Comparison of ENCODE assay signal across 8 cellular contexts in genomic region chr19:40716031-40716654, GRCh38. TPM values are rescaled to one million over a fixed set of nuclear protein-coding genes. Genes with fewer than 3 reads are reported as not detected.
A peak's percentile ranks its signal among the peaks of the same experiment; 100 is the strongest.
DNase-seq lines count a peak whose midpoint lies in the region; ATAC-seq, FAIRE-seq and TF ChIP-seq lines count a peak whose summit lies in the region.

No MANE protein-coding gene starts in this region.

- peak; percentile 47 for FAIRE-seq in GM12891 (lab: Jason Lieb, UNC)

- H3K9me3 ChIP-seq in NT2/D1 (ENCODE audit: insufficient read depth, low read length) (no peaks in the 10 kb centered on the region), heart right ventricle (no peaks in the 10 kb centered on the region), skeletal muscle tissue (ENCODE audit: control insufficient read depth in 3 of 3, low read length in 3 of 3) (no peaks in the 10 kb centered on the region)

- H3K36me3 ChIP-seq in NT2/D1 (ENCODE audit: insufficient read depth, insufficient read length, low read length) = peaks cover 9% of the 10 kb centered on the region
- peaks cover 0 to 24% (median 0%) of the 10 kb centered on the region in 9 donors for H3K36me3 ChIP-seq in heart right ventricle
- H3K36me3 ChIP-seq in skeletal muscle tissue (ENCODE audit: control insufficient read depth in 3 of 3, insufficient read depth in 3 of 3, low read length in 3 of 3) = peaks cover 0 to 7% (median 6%) of the 10 kb centered on the region in 3 donors

- intact Hi-C loops in heart right ventricle (cut with DNase I) = loop anchor here in 7 of 10 donors (1.0 to 10.0 kb wide), 10 partner anchors 34 to 91 kb away; partner anchors contain the start of genes ACTMAP (in 6 of the 7), SNRPA (in 5 of the 7), EGLN2 (in 3 of the 7) and RAB4B (in 1 of the 7)

- H3K27me3 ChIP-seq in NT2/D1 (ENCODE audit: insufficient read depth, insufficient read length) = no peaks in the 10 kb centered on the region
- H3K27me3 ChIP-seq in heart right ventricle = no peaks in the 10 kb centered on the region
- no peaks in the 10 kb centered on the region for H3K27me3 ChIP-seq in skeletal muscle tissue (ENCODE audit: control insufficient read depth in 3 of 3, insufficient read depth in 3 of 3, low read length in 3 of 3)

- peak overlapping the region; percentile 87 to 98 (median 97) for H3K27ac ChIP-seq in heart right ventricle
- H3K27ac ChIP-seq in skeletal muscle tissue (ENCODE audit: low read depth, low read length) = peak overlapping the region; percentile 96

- H3K4me1 ChIP-seq in NT2/D1 (ENCODE audit: insufficient read depth, insufficient read length) (peaks cover 2% of the 10 kb centered on the region), heart right ventricle (peaks cover 15 to 77% (median 58%) of the 10 kb centered on the region in 9 donors), skeletal muscle tissue (ENCODE audit: control insufficient read depth in 3 of 3, insufficient read depth in 3 of 3, low read length in 3 of 3) (peaks cover 44 to 60% (median 55%) of the 10 kb centered on the region in 3 donors)

- no peak for TF ChIP-seq POLR2A in GM12891 (IDR thresholded peaks at IDR 0.05; ENCODE audit: low read depth, low read length)

- H3K9ac ChIP-seq in NT2/D1 (ENCODE audit: insufficient read length, low read depth) (peak overlapping the region; percentile 89), skeletal muscle tissue (ENCODE audit: low read depth in 1 of 3, low read length in 3 of 3) (peak overlapping the region; percentile 94 to 99 (median 94))

- H3K4me3 ChIP-seq in NT2/D1 (ENCODE audit: insufficient read length, low read depth) (peak overlapping the region; percentile 87), heart right ventricle (peak overlapping the region; percentile 64 to 89 (median 78)), skeletal muscle tissue (ENCODE audit: low read length in 3 of 3) (peak overlapping the region; percentile 76 to 96 (median 91))

- 6% methylated on average over 12 of the region's 12 CpGs for WGBS in heart right ventricle, 2 donors

- no peak for ATAC-seq in heart right ventricle
- no peak for ATAC-seq in HG03378 (IDR thresholded peaks at IDR 0.05; ENCODE audit: unreplicated experiment)

- TF ChIP-seq CTCF in heart right ventricle (IDR thresholded peaks at IDR 0.05) = no peak

- DNase-seq in GM12891 (ENCODE audit: insufficient read length, low spot score) = no peak
- no peak for DNase-seq in NT2/D1 (ENCODE audit: low read depth, low spot score)
- peak; percentile 76 for DNase-seq in activated naive CD4-positive, alpha-beta T cell treated with Interleukin-2 at 50 U/mL for 16 hours
- DNase-seq in heart right ventricle = no peak
- DNase-seq in cerebellar nuclear complex (lab: John Stamatoyannopoulos, UW) = no peak
- DNase-seq in NCI-H2029 treated with DMSO at 0.1 percent for 48 hours (lab: John Stamatoyannopoulos, UW) = no peak

TF ChIP-seq in GM12891, 5 proteins besides CTCF, POLR2A, EP300 and RAD21:
- TF ChIP-seq TAF1 (IDR thresholded peaks at IDR 0.05; ENCODE audit: low read depth, low read length) (0 out of 2 replicates have a peak, but pooled peaks have one; percentile 15), POU2F2 (IDR thresholded peaks at IDR 0.05; ENCODE audit: low read depth, low read length) (no peak), PAX5 (IDR thresholded peaks at IDR 0.05; ENCODE audit: insufficient read depth, low read length, severe bottlenecking) (no peak)

RNA-seq across cellular contexts. Expression of gene COQ8B, which starts 0.5 kb away (rescaled TPM):
- 23.6 TPM for polyA plus RNA-seq in GM12891 (2012; ENCODE audit: low read depth, missing spikeins)
- total RNA-seq in heart right ventricle (10 to 100 TPM; 17.9 to 34.3 (median 27.3) TPM), skeletal muscle tissue (19.3 TPM)
- 10 to 100 TPM; 26.3 to 34.4 TPM for polyA plus RNA-seq in heart right ventricle

RNA-seq across cellular contexts. Expression of gene ITPKC, which starts 0.8 kb away (rescaled TPM):
- 3.3 TPM for polyA plus RNA-seq in GM12891 (2012; ENCODE audit: low read depth, missing spikeins)
- total RNA-seq in heart right ventricle (10 to 100 TPM in 3 of 10 donors, 1 to 10 TPM in 7; 6.2 to 15.3 (median 9.1) TPM), skeletal muscle tissue (6.8 TPM)
- 10 to 100 TPM; 16.8 to 17.3 TPM for polyA plus RNA-seq in heart right ventricle

RNA-seq across cellular contexts. Expression of gene NUMBL, which starts 25.7 kb away (rescaled TPM):
- polyA plus RNA-seq in GM12891 (2012; ENCODE audit: low read depth, missing spikeins) = 4.1 TPM
- total RNA-seq in heart right ventricle = 10 to 100 TPM in 5 of 10 donors, 1 to 10 TPM in 5; 7.1 to 15.3 (median 10.0) TPM
- 10 to 100 TPM; 11.2 to 14.0 TPM for polyA plus RNA-seq in heart right ventricle
- total RNA-seq in skeletal muscle tissue = 9.4 TPM

RNA-seq across cellular contexts. Expression of gene ACTMAP, which starts 34.1 kb away (rescaled TPM):
- polyA plus RNA-seq in GM12891 (2012; ENCODE audit: low read depth, missing spikeins) = 15.2 TPM
- total RNA-seq in heart right ventricle (10 to 100 TPM in 2 of 10 donors, 1 to 10 TPM in 8; 5.3 to 11.4 (median 8.4) TPM), skeletal muscle tissue (under 0.01 TPM)
- polyA plus RNA-seq in heart right ventricle = 10 to 100 TPM in 1 of 2 donors, 1 to 10 TPM in 1; 3.6 to 12.8 TPM

RNA-seq across cellular contexts. Expression of gene SNRPA, which starts 34.9 kb away (rescaled TPM):
- 103 TPM for polyA plus RNA-seq in GM12891 (2012; ENCODE audit: low read depth, missing spikeins)
- total RNA-seq in heart right ventricle = 10 to 100 TPM; 24.0 to 40.6 (median 34.4) TPM
- polyA plus RNA-seq in heart right ventricle = 10 to 100 TPM; 35.3 to 36.7 TPM
- 7.8 TPM for total RNA-seq in skeletal muscle tissue
